In the genomic region with DNA sequence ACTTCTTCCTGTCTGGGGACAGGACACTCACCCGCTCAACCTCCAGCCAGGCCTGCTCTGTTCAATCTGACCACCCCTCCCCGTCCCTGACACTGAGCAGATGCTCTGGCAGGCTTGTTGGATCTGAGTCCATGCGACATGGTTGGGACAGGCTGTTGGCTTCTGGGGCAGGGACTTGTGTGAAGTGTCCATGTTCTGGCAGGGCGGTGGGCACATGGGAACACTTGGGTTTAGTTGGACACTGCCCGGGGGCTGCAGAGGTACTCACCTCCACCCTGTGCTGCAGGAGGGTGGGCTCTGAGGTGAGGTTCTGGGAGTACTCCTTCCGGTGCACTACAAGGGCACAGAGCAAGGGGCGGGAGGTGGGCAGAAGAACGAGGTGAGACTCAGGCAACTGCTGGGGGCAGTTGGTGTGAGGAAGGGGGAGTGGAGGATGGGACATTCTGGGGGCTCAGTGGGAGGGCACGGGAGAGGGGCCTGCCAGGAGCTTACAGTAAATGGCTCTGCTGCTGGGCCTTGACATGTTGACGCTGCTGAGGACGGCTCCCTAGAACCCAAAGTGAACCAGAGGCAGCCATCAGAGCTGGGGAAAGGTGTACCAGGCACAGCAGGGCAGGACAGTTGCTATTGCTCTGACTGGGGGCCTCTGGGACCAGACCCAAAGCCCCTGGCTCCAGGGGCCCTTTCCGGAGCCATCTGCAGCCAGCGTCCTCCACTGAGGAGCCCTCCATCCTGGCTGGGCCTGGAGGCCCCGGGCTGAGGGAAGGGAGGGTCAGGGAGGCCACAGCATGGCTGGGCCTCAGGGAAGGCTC, we compare ENCODE assay signal across 14 cellular contexts. TPM values are rescaled to one million over a fixed set of nuclear protein-coding genes. Genes with fewer than 3 reads are reported as not detected.
DNase-seq lines count a peak whose midpoint lies in the region; ATAC-seq, FAIRE-seq and TF ChIP-seq lines count a peak whose summit lies in the region.
"Had no signal": no experiment of that assay in that cellular context is flagged by ENCODE, and none has a peak within 500 bp of the region (broad histone marks: within the 10 kb centered on the region; RNA-seq: fewer than 3 reads in every experiment).

No MANE protein-coding gene starts in this region.

- H3K4me3 Mint-ChIP-seq in activated T-cell treated with anti-CD3 and anti-CD28 coated beads, Interleukin-2, amount 50 U/mL, for 24 hours, result no peak overlapping the region
- H3K4me3 Mint-ChIP-seq in activated T-cell treated with anti-CD3 and anti-CD28 coated beads, Interleukin-2, amount 50 U/mL, for 4 hours, result no peak overlapping the region
- H3K4me3 Mint-ChIP-seq in mesothelial cell of epicardium, result no peak overlapping the region
- H3K4me3 Mint-ChIP-seq: neural crest cell; T-helper 1 cell treated with Interleukin-12 subunit alpha and Interleukin-12 subunit beta and Interleukin-4 antibody, amounts not matched to agents 30 μg/mL and 1 μg/mL, for 36 hours had no signal

- no peak overlapping the region for H3K27ac Mint-ChIP-seq in activated T-cell treated with anti-CD3 and anti-CD28 coated beads, Interleukin-2, amount 50 U/mL, for 24 hours
- peak overlapping the region; percentile 12 for H3K27ac Mint-ChIP-seq in mesothelial cell of epicardium
- H3K27ac Mint-ChIP-seq: T-helper 1 cell treated with Interleukin-12 subunit alpha and Interleukin-12 subunit beta and Interleukin-4 antibody, amounts not matched to agents 30 μg/mL and 1 μg/mL, for 36 hours had no signal

- FAIRE-seq in RCC 7860 (lab: Jason Lieb, UNC), result no peak
- FAIRE-seq: bronchial epithelial cell had no signal

- H3K36me3 Mint-ChIP-seq in activated T-cell treated with anti-CD3 and anti-CD28 coated beads, Interleukin-2, amount 50 U/mL, for 24 hours (ENCODE audit: low read depth), result no peaks in the 10 kb centered on the region
- H3K36me3 Mint-ChIP-seq in activated T-cell treated with anti-CD3 and anti-CD28 coated beads, Interleukin-2, amount 50 U/mL, for 4 hours (ENCODE audit: insufficient read depth), result no peaks in the 10 kb centered on the region
- H3K36me3 Mint-ChIP-seq in mesothelial cell of epicardium, result no peaks in the 10 kb centered on the region

- H3K27ac ChIP-seq in upper lobe of right lung, result no peak overlapping the region

- intact Hi-C loops in Right ventricle myocardium inferior (cut with DNase I) (no loop called here), upper lobe of right lung (cut with DNase I) (no loop called here)

- no peaks in the 10 kb centered on the region for H3K27me3 Mint-ChIP-seq in activated T-cell treated with anti-CD3 and anti-CD28 coated beads, Interleukin-2, amount 50 U/mL, for 24 hours
- H3K27me3 Mint-ChIP-seq in activated T-cell treated with anti-CD3 and anti-CD28 coated beads, Interleukin-2, amount 50 U/mL, for 4 hours (ENCODE audit: low read depth), result no peaks in the 10 kb centered on the region
- no peaks in the 10 kb centered on the region for H3K27me3 Mint-ChIP-seq in mesothelial cell of epicardium (ENCODE audit: low read depth)

- peak; percentile 14 for DNase-seq in activated T-cell treated with anti-CD3 and anti-CD28 coated beads, Interleukin-2, amount 50 U/mL, for 24 hours
- no peak for DNase-seq in activated T-cell treated with anti-CD3 and anti-CD28 coated beads, Interleukin-2, amount 50 U/mL, for 4 hours
- DNase-seq in Right ventricle myocardium inferior (ENCODE audit: missing footprints), result peak; percentile 69
- DNase-seq in mesothelial cell of epicardium (ENCODE audit: low spot score in 2 of 2, unreplicated experiment in 2 of 2), result peak; percentile 8 to 36
- DNase-seq in upper lobe of right lung, result peak; percentile 55
- no peak for DNase-seq in RCC 7860 (ENCODE audit: low spot score)
- no peak for DNase-seq in T-helper 2 cell
- DNase-seq in stimulated activated CD4-positive, alpha-beta T cell treated with anti-CD3 and anti-CD28 coated beads, Interleukin-4, amount 100 ng/mL, for 24 hours, result no peak
- DNase-seq: activated CD4-positive, alpha-beta T cell treated with anti-CD3 and anti-CD28 coated beads for 4 hours; NCI-H187; NCI-H526 treated with DMSO at 0.1 percent for 48 hours had no signal

- no peaks in the 10 kb centered on the region for H3K9me3 Mint-ChIP-seq in activated T-cell treated with anti-CD3 and anti-CD28 coated beads, Interleukin-2, amount 50 U/mL, for 24 hours
- H3K9me3 Mint-ChIP-seq in activated T-cell treated with anti-CD3 and anti-CD28 coated beads, Interleukin-2, amount 50 U/mL, for 4 hours, result no peaks in the 10 kb centered on the region
- no peaks in the 10 kb centered on the region for H3K9me3 Mint-ChIP-seq in mesothelial cell of epicardium
- H3K9me3 Mint-ChIP-seq: neural crest cell; T-helper 1 cell treated with Interleukin-12 subunit alpha and Interleukin-12 subunit beta and Interleukin-4 antibody, amounts not matched to agents 30 μg/mL and 1 μg/mL, for 36 hours had no signal

- no peak for ATAC-seq in activated T-cell treated with anti-CD3 and anti-CD28 coated beads, Interleukin-2, amount 50 U/mL, for 4 hours
- ATAC-seq in Right ventricle myocardium inferior (peak; percentile 62), upper lobe of right lung (no peak)

- no peak overlapping the region for H3K4me3 ChIP-seq in upper lobe of right lung

- H3K9me3 ChIP-seq in upper lobe of right lung, result no peaks in the 10 kb centered on the region

- H3K36me3 ChIP-seq in upper lobe of right lung, result no peaks in the 10 kb centered on the region

- H3K4me1 Mint-ChIP-seq in activated T-cell treated with anti-CD3 and anti-CD28 coated beads, Interleukin-2, amount 50 U/mL, for 24 hours (ENCODE audit: low read depth), result no peaks in the 10 kb centered on the region
- no peaks in the 10 kb centered on the region for H3K4me1 Mint-ChIP-seq in activated T-cell treated with anti-CD3 and anti-CD28 coated beads, Interleukin-2, amount 50 U/mL, for 4 hours (ENCODE audit: low read depth)
- peaks cover 10% of the 10 kb centered on the region for H3K4me1 Mint-ChIP-seq in mesothelial cell of epicardium
- H3K4me1 Mint-ChIP-seq: neural crest cell had no signal

- H3K27me3 ChIP-seq in upper lobe of right lung, result no peaks in the 10 kb centered on the region

- peaks cover 8% of the 10 kb centered on the region for H3K4me1 ChIP-seq in upper lobe of right lung

- TF ChIP-seq CTCF in mesothelial cell of epicardium (IDR thresholded peaks at IDR 0.05; ENCODE audit: unreplicated experiment), result no peak
- no peak for TF ChIP-seq CTCF in upper lobe of right lung (IDR thresholded peaks at IDR 0.05)

RNA-seq across cellular contexts. Expression of a gene that starts 2.3 kb away (rescaled TPM):
- not detected for total RNA-seq in activated T-cell treated with anti-CD3 and anti-CD28 coated beads, Interleukin-2, amount 50 U/mL, for 4 hours
- not detected for total RNA-seq in Right ventricle myocardium inferior
- 0.13 to 0.34 TPM in 2 of 3 replicates, not detected in the other for total RNA-seq in mesothelial cell of epicardium
- total RNA-seq in upper lobe of right lung, result not detected
- total RNA-seq: bronchial epithelial cell, neural crest cell had no signal

RNA-seq across cellular contexts. Expression of a gene that starts 20.6 kb away (rescaled TPM):
- total RNA-seq in activated T-cell treated with anti-CD3 and anti-CD28 coated beads, Interleukin-2, amount 50 U/mL, for 4 hours, result 10 to 100 TPM; 11.5 to 21.6 (median 11.7) TPM
- total RNA-seq in Right ventricle myocardium inferior, result 121 TPM
- 49.7 to 57.9 TPM (median 55.2 TPM) in 3 replicates for total RNA-seq in mesothelial cell of epicardium
- 29.7 TPM for total RNA-seq in upper lobe of right lung

RNA-seq across cellular contexts. Expression of a gene that starts 49.4 kb away (rescaled TPM):
- total RNA-seq in activated T-cell treated with anti-CD3 and anti-CD28 coated beads, Interleukin-2, amount 50 U/mL, for 4 hours, result under 1 TPM in 1 of 3 donors, not detected in 2; 0.05 TPM
- 2.8 TPM for total RNA-seq in Right ventricle myocardium inferior
- 0.24 to 0.29 TPM (median 0.25 TPM) in 3 replicates for total RNA-seq in mesothelial cell of epicardium
- 18.1 TPM for total RNA-seq in upper lobe of right lung
- total RNA-seq: bronchial epithelial cell had no signal

Comparison
In these comparisons a context has a peak if more than half of its experiments do, and no peak if none do; other contexts are left out.
1. DNase-seq: peak in activated T-cell treated with anti-CD3 and anti-CD28 coated beads, Interleukin-2, amount 50 U/mL, for 24 hours (single experiment), Right ventricle myocardium inferior (single experiment), mesothelial cell of epicardium (2 of 2) and upper lobe of right lung (single experiment); none in activated T-cell treated with anti-CD3 and anti-CD28 coated beads, Interleukin-2, amount 50 U/mL, for 4 hours (single experiment), RCC 7860 (single experiment), T-helper 2 cell (0 of 5) and stimulated activated CD4-positive, alpha-beta T cell treated with anti-CD3 and anti-CD28 coated beads, Interleukin-4, amount 100 ng/mL, for 24 hours (single experiment).